In genomic region chr19:53991224-53992113, GRCh38 we compare ENCODE assay signal across 9 cellular contexts. TPM values are rescaled to one million over a fixed set of nuclear protein-coding genes. Genes with fewer than 3 reads are reported as not detected.
DNase-seq lines count a peak whose midpoint lies in the region; ATAC-seq and TF ChIP-seq lines count a peak whose summit lies in the region.
"Had no signal": no experiment of that assay in that cellular context is flagged by ENCODE, and none has a peak within 500 bp of the region (broad histone marks: within the 10 kb centered on the region; RNA-seq: fewer than 3 reads in every experiment).

A gene with protein sequence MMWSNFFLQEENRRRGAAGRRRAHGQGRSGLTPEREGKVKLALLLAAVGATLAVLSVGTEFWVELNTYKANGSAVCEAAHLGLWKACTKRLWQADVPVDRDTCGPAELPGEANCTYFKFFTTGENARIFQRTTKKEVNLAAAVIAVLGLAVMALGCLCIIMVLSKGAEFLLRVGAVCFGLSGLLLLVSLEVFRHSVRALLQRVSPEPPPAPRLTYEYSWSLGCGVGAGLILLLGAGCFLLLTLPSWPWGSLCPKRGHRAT (plus strand): TSS chr19:53991637. CDS start chr19:53992878, 1,241 bp downstream.

- H3K36me3 ChIP-seq in Caco-2 (ENCODE audit: control insufficient read depth, insufficient read depth, low read length): no peaks in the 10 kb centered on the region
- no peaks in the 10 kb centered on the region for H3K36me3 ChIP-seq in neuron (ENCODE audit: insufficient read depth, low read length)

- no peaks in the 10 kb centered on the region for H3K9me3 Mint-ChIP-seq in Caco-2 (ENCODE audit: unreplicated experiment)
- no peaks in the 10 kb centered on the region for H3K9me3 Mint-ChIP-seq in effector memory CD8-positive, alpha-beta T cell
- no peaks in the 10 kb centered on the region for H3K9me3 Mint-ChIP-seq in activated naive CD4-positive, alpha-beta T cell treated with anti-CD3 and anti-CD28 coated beads, Interleukin-2, amount 10 ng/mL, durations not matched to agents 7 days and 5 days
- H3K9me3 Mint-ChIP-seq: activated T-helper 1 cell treated with anti-CD3 and anti-CD28 coated beads, Interleukin-12 subunit alpha, Interleukin-12 subunit beta, Interleukin-2, Interleukin-4 antibody, amounts not matched to agents 30 ng/mL and 10 ng/mL and 1 ng/mL, durations not matched to agents 14 hours and 24 hours and 36 hours had no signal

- H3K9me3 ChIP-seq in Caco-2 (no peaks in the 10 kb centered on the region), neuron (ENCODE audit: low read length) (no peaks in the 10 kb centered on the region)

- no peaks in the 10 kb centered on the region for H3K4me1 Mint-ChIP-seq in Caco-2 (ENCODE audit: low read depth, unreplicated experiment)
- peaks cover 0 to 4% of the 10 kb centered on the region in 2 donors for H3K4me1 Mint-ChIP-seq in effector memory CD8-positive, alpha-beta T cell (ENCODE audit: low read depth in 2 of 2)
- H3K4me1 Mint-ChIP-seq in activated naive CD4-positive, alpha-beta T cell treated with anti-CD3 and anti-CD28 coated beads, Interleukin-2, amount 10 ng/mL, durations not matched to agents 7 days and 5 days: no peaks in the 10 kb centered on the region

- DNase-seq in Caco-2 (peak; percentile 69 to 71), NCI-H1105 treated with DMSO at 0.1 percent for 48 hours (lab: John Stamatoyannopoulos, UW) (peak; percentile 23), DMS153 treated with DMSO at 0.1 percent for 48 hours (lab: John Stamatoyannopoulos, UW; ENCODE audit: unreplicated experiment) (no peak), midbrain (lab: John Stamatoyannopoulos, UW) (no peak), NCI-H2029 treated with DMSO at 0.1 percent for 48 hours (lab: John Stamatoyannopoulos, UW) (no peak)
- no peak for DNase-seq in effector memory CD8-positive, alpha-beta T cell
- DNase-seq in activated naive CD4-positive, alpha-beta T cell treated with anti-CD3 and anti-CD28 coated beads, Interleukin-2, amount 10 ng/mL, durations not matched to agents 7 days and 5 days: no peak

- H2AFZ ChIP-seq in neuron (ENCODE audit: low read depth, low read length): no peak within 1 kb of the TSS

- ATAC-seq in effector memory CD8-positive, alpha-beta T cell (replicated peaks): no peak

- H3K27ac Mint-ChIP-seq in Caco-2 (ENCODE audit: unreplicated experiment): peak within 1 kb of the TSS; percentile 59
- H3K27ac Mint-ChIP-seq in effector memory CD8-positive, alpha-beta T cell: peak within 1 kb of the TSS in 1 of 2 donors; percentile 21
- H3K27ac Mint-ChIP-seq in activated naive CD4-positive, alpha-beta T cell treated with anti-CD3 and anti-CD28 coated beads, Interleukin-2, amount 10 ng/mL, durations not matched to agents 7 days and 5 days: no peak within 1 kb of the TSS
- H3K27ac Mint-ChIP-seq: activated T-helper 1 cell treated with anti-CD3 and anti-CD28 coated beads, Interleukin-12 subunit alpha, Interleukin-12 subunit beta, Interleukin-2, Interleukin-4 antibody, amounts not matched to agents 30 ng/mL and 10 ng/mL and 1 ng/mL, durations not matched to agents 14 hours and 24 hours and 36 hours had no signal

- H3K4me1 ChIP-seq in Caco-2 (no peaks in the 10 kb centered on the region), neuron (ENCODE audit: insufficient read depth, low read length) (peaks cover 12% of the 10 kb centered on the region)

- H3K36me3 Mint-ChIP-seq in Caco-2 (ENCODE audit: insufficient read depth, unreplicated experiment): no peaks in the 10 kb centered on the region
- H3K36me3 Mint-ChIP-seq in effector memory CD8-positive, alpha-beta T cell (ENCODE audit: insufficient read depth): no peaks in the 10 kb centered on the region
- no peaks in the 10 kb centered on the region for H3K36me3 Mint-ChIP-seq in activated naive CD4-positive, alpha-beta T cell treated with anti-CD3 and anti-CD28 coated beads, Interleukin-2, amount 10 ng/mL, durations not matched to agents 7 days and 5 days

- intact Hi-C loops in Caco-2 (cut with micrococcal nuclease; ENCODE audit: unreplicated experiment): no loop called here

- CTCF ChIA-PET in Caco-2 (lab: Charles Lee): no interaction called here
- CTCF ChIA-PET in activated naive CD4-positive, alpha-beta T cell treated with anti-CD3 and anti-CD28 coated beads, Interleukin-2, amount 10 ng/mL, durations not matched to agents 7 days and 5 days (lab: Charles Lee): no interaction called here

- BruUV-seq in Caco-2 (replicated peaks; lab: Mats Ljungman, UMichigan): TSS peak; percentile 19

- H3K4me3 ChIP-seq in Caco-2 (ENCODE audit: low read depth, low read length) (peak within 1 kb of the TSS; percentile 41), neuron (ENCODE audit: low read length) (peak within 1 kb of the TSS; percentile 38)

- peak within 1 kb of the TSS; percentile 63 for H3K4me3 Mint-ChIP-seq in Caco-2 (ENCODE audit: unreplicated experiment)
- H3K4me3 Mint-ChIP-seq in effector memory CD8-positive, alpha-beta T cell: peak within 1 kb of the TSS; percentile 49 to 61
- H3K4me3 Mint-ChIP-seq in activated naive CD4-positive, alpha-beta T cell treated with anti-CD3 and anti-CD28 coated beads, Interleukin-2, amount 10 ng/mL, durations not matched to agents 7 days and 5 days: no peak within 1 kb of the TSS
- H3K4me3 Mint-ChIP-seq: activated T-helper 1 cell treated with anti-CD3 and anti-CD28 coated beads, Interleukin-12 subunit alpha, Interleukin-12 subunit beta, Interleukin-2, Interleukin-4 antibody, amounts not matched to agents 30 ng/mL and 10 ng/mL and 1 ng/mL, durations not matched to agents 14 hours and 24 hours and 36 hours had no signal

- no peak for TF ChIP-seq CTCF in Caco-2 (IDR thresholded peaks at IDR 0.05; ENCODE audit: insufficient read depth in 1 of 2, low read depth in 1 of 2, low read length in 1 of 2, severe bottlenecking in 1 of 2, unreplicated experiment in 1 of 2)

- no peaks in the 10 kb centered on the region for H3K27me3 Mint-ChIP-seq in Caco-2 (ENCODE audit: insufficient read depth, unreplicated experiment)
- peaks cover 49% of the 10 kb centered on the region in 2 donors for H3K27me3 Mint-ChIP-seq in effector memory CD8-positive, alpha-beta T cell
- peaks cover 63% of the 10 kb centered on the region for H3K27me3 Mint-ChIP-seq in activated naive CD4-positive, alpha-beta T cell treated with anti-CD3 and anti-CD28 coated beads, Interleukin-2, amount 10 ng/mL, durations not matched to agents 7 days and 5 days

- POLR2A ChIA-PET in Caco-2 (lab: Charles Lee): interaction anchor here (0.6 kb wide), 2 partner anchors 10 to 124 kb away, joined by 3 to 10 read pairs; no protein-coding TSS in a partner anchor

- H3K27me3 ChIP-seq in Caco-2 (replicated peaks; ENCODE audit: control insufficient read depth, insufficient read depth, low read length) (no peaks in the 10 kb centered on the region), neuron (ENCODE audit: insufficient read depth, low read length) (no peaks in the 10 kb centered on the region)

RNA-seq across cellular contexts. Expression of the gene that starts here (rescaled TPM):
- total RNA-seq in Caco-2 (2022): 1.4 and 1.6 TPM in 2 replicates
- total RNA-seq: activated T-helper 1 cell treated with anti-CD3 and anti-CD28 coated beads, Interleukin-12 subunit alpha, Interleukin-12 subunit beta, Interleukin-2, Interleukin-4 antibody, amounts not matched to agents 30 ng/mL and 10 ng/mL and 1 ng/mL, durations not matched to agents 14 hours and 24 hours and 36 hours had no signal

Comparison
In these comparisons a context has a peak if more than half of its experiments do, and no peak if none do; other contexts are left out.
1. DNase-seq: peak in Caco-2 (2 of 2) and NCI-H1105 treated with DMSO at 0.1 percent for 48 hours (single experiment); none in effector memory CD8-positive, alpha-beta T cell (0 of 3), DMS153 treated with DMSO at 0.1 percent for 48 hours (single experiment), midbrain (single experiment), NCI-H2029 treated with DMSO at 0.1 percent for 48 hours (single experiment) and activated naive CD4-positive, alpha-beta T cell treated with anti-CD3 and anti-CD28 coated beads, Interleukin-2, amount 10 ng/mL, durations not matched to agents 7 days and 5 days (single experiment).